ENCODE assay signal across 10 cellular contexts in genomic region chr3:138381950-138382715, GRCh38. TPM values are rescaled to one million over a fixed set of nuclear protein-coding genes. Genes with fewer than 3 reads are reported as not detected.
A peak's percentile ranks its signal among the peaks of the same experiment; 100 is the strongest.
DNase-seq lines count a peak whose midpoint lies in the region; ATAC-seq and TF ChIP-seq lines count a peak whose summit lies in the region.
"Had no signal": no experiment of that assay in that cellular context is flagged by ENCODE, and none has a peak within 500 bp of the region (broad histone marks: within the 10 kb centered on the region; RNA-seq: fewer than 3 reads in every experiment).

No MANE protein-coding gene starts in this region.

- no peak overlapping the region for H2AK5ac ChIP-seq in mesendoderm (ENCODE audit: low read length)

- H3K4ac ChIP-seq in mesendoderm (ENCODE audit: low read depth, low read length): no peak overlapping the region

- H3K4me2 ChIP-seq in mesendoderm (ENCODE audit: low read length): no peak overlapping the region

- no peak overlapping the region for H3K23ac ChIP-seq in mesendoderm (ENCODE audit: low read length)

- H3K4me1 ChIP-seq in esophagus (ENCODE audit: control insufficient read depth in 2 of 2, insufficient read depth in 2 of 2, low read length in 1 of 2) (peaks cover 0 to 9% of the 10 kb centered on the region in 2 donors), mesendoderm (ENCODE audit: control insufficient read depth, low read depth, low read length) (no peaks in the 10 kb centered on the region), tibial artery (peaks cover 0 to 29% (median 18%) of the 10 kb centered on the region in 4 donors)

- H3K27ac ChIP-seq in esophagus (ENCODE audit: low read depth in 2 of 2, low read length in 1 of 2) (peak overlapping the region; percentile 47 to 57), mesendoderm (ENCODE audit: low read depth, low read length) (no peak overlapping the region), tibial artery (peak overlapping the region; percentile 71 to 77)

- no peak for ATAC-seq in HG02571 (IDR thresholded peaks at IDR 0.05; ENCODE audit: unreplicated experiment)
- ATAC-seq: activated CD4-positive, alpha-beta T cell treated with anti-CD3 and anti-CD28 coated beads for 36 hours had no signal

- 80 to 86% methylated on average over 3 of the region's 3 CpGs for WGBS in esophagus, 2 donors
- WGBS in mesendoderm (ENCODE audit: extremely low coverage, insufficient coverage, low lambda C conversion rate): no CpG with 5 or more reads among the region's 3 CpGs

- H2BK120ac ChIP-seq in mesendoderm (ENCODE audit: low read depth, low read length): no peak overlapping the region

- H3K36me3 ChIP-seq in esophagus (ENCODE audit: control insufficient read depth in 2 of 2, insufficient read depth in 2 of 2, low read length in 1 of 2) (no peaks in the 10 kb centered on the region), mesendoderm (ENCODE audit: control insufficient read depth, insufficient read depth, low read length) (no peaks in the 10 kb centered on the region), tibial artery (peaks cover 0 to 7% (median 0%) of the 10 kb centered on the region in 3 donors)

- H2BK5ac ChIP-seq in mesendoderm (ENCODE audit: low read length): no peak overlapping the region

- no peak overlapping the region for H4K8ac ChIP-seq in mesendoderm (ENCODE audit: low read depth, low read length)

- H3K56ac ChIP-seq in mesendoderm (ENCODE audit: low read length): no peak overlapping the region

- no peak for TF ChIP-seq CTCF in tibial artery (IDR thresholded peaks at IDR 0.05)

- no peaks in the 10 kb centered on the region for H3K27me3 ChIP-seq in esophagus (ENCODE audit: control insufficient read depth in 1 of 2, insufficient read depth in 2 of 2, low read length in 2 of 2)
- no peaks in the 10 kb centered on the region for H3K27me3 ChIP-seq in mesendoderm (ENCODE audit: insufficient read depth, low read length, poor library complexity)
- H3K27me3 ChIP-seq in tibial artery: no peaks in the 10 kb centered on the region

- H3K9ac ChIP-seq in mesendoderm (ENCODE audit: low read length): no peak overlapping the region

- H3K79me2 ChIP-seq in mesendoderm (ENCODE audit: control insufficient read depth, insufficient read depth, low read length): no peaks in the 10 kb centered on the region

- H3K18ac ChIP-seq in mesendoderm (ENCODE audit: low read length): no peak overlapping the region

- intact Hi-C loops in tibial artery (cut with DNase I; ENCODE audit: low total_unique reads): no loop called here

- DNase-seq in NCI-H226 (peak; percentile 59), mesendoderm (peak; percentile 11), tibial artery (peak; percentile 83 to 88), mesenteric fat pad (ENCODE audit: low spot score) (no peak), DMS53 (lab: John Stamatoyannopoulos, UW) (no peak), H4 (ENCODE audit: low spot score) (no peak)
- DNase-seq: activated CD4-positive, alpha-beta T cell treated with anti-CD3 and anti-CD28 coated beads for 36 hours; NCI-H1417 treated with DMSO at 0.1 percent for 48 hours had no signal

- no peaks in the 10 kb centered on the region for H3K79me1 ChIP-seq in mesendoderm (ENCODE audit: low read length)

- H4K5ac ChIP-seq in mesendoderm (ENCODE audit: low read length): no peak overlapping the region

- no peak overlapping the region for H2BK15ac ChIP-seq in mesendoderm (replicated peaks; ENCODE audit: low read depth)

- H3K4me3 ChIP-seq in esophagus (ENCODE audit: low read depth in 1 of 2, low read length in 2 of 2) (no peak overlapping the region), mesendoderm (ENCODE audit: low read length) (no peak overlapping the region), tibial artery (no peak overlapping the region)

- no peaks in the 10 kb centered on the region for H3K9me3 ChIP-seq in esophagus (ENCODE audit: control insufficient read depth in 2 of 2, insufficient read depth in 1 of 2, low read depth in 1 of 2, low read length in 1 of 2)
- no peaks in the 10 kb centered on the region for H3K9me3 ChIP-seq in tibial artery

RNA-seq across cellular contexts. Expression of gene MRAS, which starts 33.8 kb away (rescaled TPM):
- polyA plus RNA-seq in esophagus: 1 to 10 TPM; 1.2 to 2.4 TPM
- polyA plus RNA-seq in mesendoderm (2013, experiment 1 of 2): 9.5 TPM
- polyA plus RNA-seq in mesendoderm (2013, experiment 2 of 2): 7.3 TPM
- total RNA-seq in mesenteric fat pad: 232 TPM
- 8.3 and 9.4 TPM in 2 replicates for total RNA-seq in H4 (2014; rRNA removed; shearing (Covaris generic))

RNA-seq across cellular contexts. Expression of gene ESYT3, which starts 52.3 kb away (rescaled TPM):
- under 1 TPM; 0.56 to 0.63 TPM for polyA plus RNA-seq in esophagus
- polyA plus RNA-seq in mesendoderm (2013, experiment 1 of 2): 1.9 TPM
- 1.9 TPM for polyA plus RNA-seq in mesendoderm (2013, experiment 2 of 2)
- 0.19 TPM for total RNA-seq in mesenteric fat pad
- 0.02 and 0.17 TPM in 2 replicates for total RNA-seq in H4 (2014; rRNA removed; shearing (Covaris generic))

RNA-seq across cellular contexts. Expression of gene NME9, which starts 52.5 kb away (rescaled TPM):
- under 1 TPM; 0.06 to 0.12 TPM for polyA plus RNA-seq in esophagus
- not detected for polyA plus RNA-seq in mesendoderm (2013, experiment 1 of 2)
- polyA plus RNA-seq in mesendoderm (2013, experiment 2 of 2): 0.04 TPM
- total RNA-seq in mesenteric fat pad: not detected
- not detected in 2 replicates for total RNA-seq in H4 (2014; rRNA removed; shearing (Covaris generic))

Comparison
In these comparisons a context has a peak if more than half of its experiments do, and no peak if none do; other contexts are left out.
1. DNase-seq: peak in NCI-H226 (single experiment), mesendoderm (single experiment) and tibial artery (2 of 2); none in mesenteric fat pad (single experiment), DMS53 (single experiment) and H4 (single experiment).
2. RNA of gene MRAS, which starts 33.8 kb away (total RNA-seq): 232 TPM in mesenteric fat pad (single experiment); 8.3 to 9.4 TPM in H4; every median in the first group is over 10 times any median in the second.